Comparison of ENCODE assay signal across 23 cellular contexts in genomic region chr5:96342581-96342980, GRCh38.
"Had no signal": no experiment of that assay in that cellular context is flagged by ENCODE, and none has a peak within 500 bp of the region (broad histone marks: within the 10 kb centered on the region; RNA-seq: fewer than 3 reads in every experiment).

No MANE protein-coding gene starts in this region.

- H3K27me3 Mint-ChIP-seq: dendritic cell treated with granulocyte-macrophage colony-stimulating factor and Interleukin-4, amounts not matched to agents 40 ng/mL and 50 ng/mL, for 4 days had no signal

- H3K36me3 ChIP-seq: adrenal gland, esophagus squamous epithelium, left lung, upper lobe of left lung had no signal

- H3K4me3 ChIP-seq: adrenal gland, esophagus squamous epithelium, left lung, upper lobe of left lung had no signal

- H3K27ac ChIP-seq: adrenal gland, esophagus squamous epithelium, left lung, upper lobe of left lung had no signal

- H3K9me3 Mint-ChIP-seq: activated CD4-positive, alpha-beta T cell treated with anti-CD3 and anti-CD28 coated beads, Interleukin-2, amount 10 ng/mL, durations not matched to agents 7 days and 5 days; dendritic cell treated with granulocyte-macrophage colony-stimulating factor and Interleukin-4, amounts not matched to agents 40 ng/mL and 50 ng/mL, for 4 days; T-cell had no signal

- DNase-seq: activated CD4-positive, alpha-beta T cell treated with anti-CD3 and anti-CD28 coated beads, Interleukin-2, amount 10 ng/mL, durations not matched to agents 7 days and 5 days; activated CD8-positive, alpha-beta memory T cell treated with anti-CD3 and anti-CD28 coated beads, Interleukin-2, amount 50 U/mL, for 4 hours; activated effector memory CD4-positive, alpha-beta T cell treated with Interleukin-2 at 50 U/mL for 16 hours; activated naive CD4-positive, alpha-beta T cell treated with anti-CD3 and anti-CD28 coated beads, Interleukin-2, amount 50 U/mL, for 16 hours; activated T-cell treated with anti-CD3 and anti-CD28 coated beads, Interleukin-2, amount 50 U/mL, for 48 hours; adrenal gland; effector CD8-positive, alpha-beta T cell; esophagus squamous epithelium; foreskin melanocyte; hypothalamus; occipital lobe; posterior cingulate gyrus; retina; stimulated activated CD4-positive, alpha-beta T cell treated with anti-CD3 and anti-CD28 coated beads, Interleukin-2, amount 100 ng/mL, for 24 hours; stimulated activated naive CD8-positive, alpha-beta T cell treated with anti-CD3 and anti-CD28 coated beads, Interleukin-15, Interleukin-2, amounts not matched to agents 100 U/mL and 50 U/mL, for 24 hours; substantia nigra; T-cell; T-helper 9 cell; upper lobe of left lung had no signal

- H3K36me3 Mint-ChIP-seq: T-cell had no signal

- ATAC-seq: activated CD4-positive, CD25-positive, alpha-beta regulatory T cell treated with anti-CD3 and anti-CD28 coated beads, Interleukin-2, amount 50 U/mL, for 24 hours; left lung; SK-N-SH treated with all-trans-retinoic acid at 6 μM for 48 hours; stimulated activated naive CD8-positive, alpha-beta T cell treated with anti-CD3 and anti-CD28 coated beads, Interleukin-15, Interleukin-2, amounts not matched to agents 100 U/mL and 50 U/mL, for 24 hours; T-cell had no signal

- H3K27ac Mint-ChIP-seq: activated CD4-positive, alpha-beta T cell treated with anti-CD3 and anti-CD28 coated beads, Interleukin-2, amount 10 ng/mL, durations not matched to agents 7 days and 5 days; dendritic cell treated with granulocyte-macrophage colony-stimulating factor and Interleukin-4, amounts not matched to agents 40 ng/mL and 50 ng/mL, for 4 days; T-cell had no signal

- H3K27me3 ChIP-seq: adrenal gland, esophagus squamous epithelium, left lung, upper lobe of left lung had no signal

- H3K9me3 ChIP-seq: adrenal gland, esophagus squamous epithelium, left lung, upper lobe of left lung had no signal

- H3K4me3 Mint-ChIP-seq: activated CD4-positive, alpha-beta T cell treated with anti-CD3 and anti-CD28 coated beads, Interleukin-2, amount 10 ng/mL, durations not matched to agents 7 days and 5 days; dendritic cell treated with granulocyte-macrophage colony-stimulating factor and Interleukin-4, amounts not matched to agents 40 ng/mL and 50 ng/mL, for 4 days; T-cell had no signal
